In genomic region chr12:122528582-122528981, GRCh38 we compare ENCODE assay signal across 16 cellular contexts. TPM values are rescaled to one million over a fixed set of nuclear protein-coding genes. Genes with fewer than 3 reads are reported as not detected.
DNase-seq lines count a peak whose midpoint lies in the region; ATAC-seq and TF ChIP-seq lines count a peak whose summit lies in the region.
"Had no signal": no experiment of that assay in that cellular context is flagged by ENCODE, and none has a peak within 500 bp of the region (broad histone marks: within the 10 kb centered on the region; RNA-seq: fewer than 3 reads in every experiment).

No MANE protein-coding gene starts in this region.

- H3K36me3 ChIP-seq in endodermal cell (ENCODE audit: control insufficient read depth, insufficient read depth, low read length) (peaks cover 48% of the 10 kb centered on the region), thymus (ENCODE audit: control insufficient read depth, insufficient read depth) (no peaks in the 10 kb centered on the region)

- no peak for DNase-seq in activated naive CD8-positive, alpha-beta T cell treated with anti-CD3 and anti-CD28 coated beads, Interleukin-2, amount 50 U/mL, for 24 hours
- DNase-seq in NB4 (ENCODE audit: low read depth) (no peak), endodermal cell (no peak), COLO829 (ENCODE audit: low spot score) (no peak), D341Med (ENCODE audit: low spot score) (no peak)
- DNase-seq: activated CD4-positive, alpha-beta T cell treated with anti-CD3 and anti-CD28 coated beads for 48 hours; NCI-H1105 treated with DMSO at 0.1 percent for 48 hours; NCI-H345; T-helper 17 cell had no signal

- H3K9me3 ChIP-seq in endodermal cell (ENCODE audit: control insufficient read depth, low read length) (no peaks in the 10 kb centered on the region), thymus (ENCODE audit: control insufficient read depth) (no peaks in the 10 kb centered on the region)
- H3K9me3 ChIP-seq: ascending aorta had no signal

- H3K4me3 ChIP-seq in NB4 (ENCODE audit: low read depth, low read length) (peak overlapping the region; percentile 87), endodermal cell (ENCODE audit: low read length) (peak overlapping the region; percentile 89), thymus (ENCODE audit: low read length) (no peak overlapping the region)

- TF ChIP-seq POLR2A in NB4 (IDR thresholded peaks at IDR 0.05; ENCODE audit: extremely low read depth, insufficient read length), result no peak
- no peak for TF ChIP-seq POLR2A in GM18505 (IDR thresholded peaks at IDR 0.05; ENCODE audit: borderline replicate concordance, extremely low read depth, insufficient read depth, insufficient read length)

- WGBS in endodermal cell (ENCODE audit: insufficient coverage in 1 of 2, insufficient read length in 1 of 2), 2 experiments, result 86 to 97% methylated on average over 7 of the region's 7 CpGs
- 98% methylated on average over 7 of the region's 7 CpGs for WGBS in thymus

- no peaks in the 10 kb centered on the region for H3K27me3 Mint-ChIP-seq in activated naive CD8-positive, alpha-beta T cell
- H3K27me3 Mint-ChIP-seq in activated naive CD8-positive, alpha-beta T cell treated with anti-CD3 and anti-CD28 coated beads, Interleukin-2, amount 50 U/mL, for 24 hours, result no peaks in the 10 kb centered on the region
- H3K27me3 Mint-ChIP-seq in endodermal cell (ENCODE audit: insufficient read depth), result no peaks in the 10 kb centered on the region
- H3K27me3 Mint-ChIP-seq: dendritic cell treated with granulocyte-macrophage colony-stimulating factor and Interleukin-4, amounts not matched to agents 40 ng/mL and 50 ng/mL, for 4 days; T-helper 17 cell had no signal

- no peak overlapping the region for H3K27ac ChIP-seq in endodermal cell (ENCODE audit: low read depth, low read length)
- H3K27ac ChIP-seq in thymus (ENCODE audit: low read depth), result peak overlapping the region; percentile 9
- H3K27ac ChIP-seq: ascending aorta, parathyroid adenoma had no signal

- TF ChIP-seq CTCF in NB4 (IDR thresholded peaks at IDR 0.05; ENCODE audit: low read depth, low read length), result no peak
- no peak for TF ChIP-seq CTCF in endodermal cell (conservative IDR thresholded peaks at IDR 0.05)

- ATAC-seq in activated naive CD8-positive, alpha-beta T cell treated with anti-CD3 and anti-CD28 coated beads, Interleukin-2, amount 50 U/mL, for 24 hours, result no peak
- no peak for ATAC-seq in GM18505 (IDR thresholded peaks at IDR 0.05; ENCODE audit: unreplicated experiment)
- ATAC-seq: T-helper 17 cell had no signal

- H3K27me3 ChIP-seq in endodermal cell (ENCODE audit: control insufficient read depth, insufficient read depth, low read length, poor library complexity, severe bottlenecking), result no peaks in the 10 kb centered on the region
- H3K27me3 ChIP-seq in thymus (ENCODE audit: control insufficient read depth, insufficient read depth), result no peaks in the 10 kb centered on the region
- H3K27me3 ChIP-seq: ascending aorta had no signal

- no peak overlapping the region for H3K27ac Mint-ChIP-seq in activated naive CD8-positive, alpha-beta T cell
- no peak overlapping the region for H3K27ac Mint-ChIP-seq in activated naive CD8-positive, alpha-beta T cell treated with anti-CD3 and anti-CD28 coated beads, Interleukin-2, amount 50 U/mL, for 24 hours
- no peak overlapping the region for H3K27ac Mint-ChIP-seq in endodermal cell
- H3K27ac Mint-ChIP-seq: dendritic cell treated with granulocyte-macrophage colony-stimulating factor and Interleukin-4, amounts not matched to agents 40 ng/mL and 50 ng/mL, for 4 days; mesothelial cell of epicardium; T-helper 17 cell had no signal

- H3K9me3 Mint-ChIP-seq in activated naive CD8-positive, alpha-beta T cell (ENCODE audit: low read depth), result no peaks in the 10 kb centered on the region
- no peaks in the 10 kb centered on the region for H3K9me3 Mint-ChIP-seq in activated naive CD8-positive, alpha-beta T cell treated with anti-CD3 and anti-CD28 coated beads, Interleukin-2, amount 50 U/mL, for 24 hours
- no peaks in the 10 kb centered on the region for H3K9me3 Mint-ChIP-seq in endodermal cell
- H3K9me3 Mint-ChIP-seq: dendritic cell treated with granulocyte-macrophage colony-stimulating factor and Interleukin-4, amounts not matched to agents 40 ng/mL and 50 ng/mL, for 4 days; mesothelial cell of epicardium had no signal

- H3K4me1 Mint-ChIP-seq in activated naive CD8-positive, alpha-beta T cell (ENCODE audit: low read depth), result peaks cover 14% of the 10 kb centered on the region
- H3K4me1 Mint-ChIP-seq in activated naive CD8-positive, alpha-beta T cell treated with anti-CD3 and anti-CD28 coated beads, Interleukin-2, amount 50 U/mL, for 24 hours, result peaks cover 28% of the 10 kb centered on the region
- peaks cover 16% of the 10 kb centered on the region for H3K4me1 Mint-ChIP-seq in endodermal cell

- peak overlapping the region; percentile 5 for H3K4me3 Mint-ChIP-seq in activated naive CD8-positive, alpha-beta T cell
- no peak overlapping the region for H3K4me3 Mint-ChIP-seq in activated naive CD8-positive, alpha-beta T cell treated with anti-CD3 and anti-CD28 coated beads, Interleukin-2, amount 50 U/mL, for 24 hours
- H3K4me3 Mint-ChIP-seq in endodermal cell, result no peak overlapping the region
- H3K4me3 Mint-ChIP-seq: dendritic cell treated with granulocyte-macrophage colony-stimulating factor and Interleukin-4, amounts not matched to agents 40 ng/mL and 50 ng/mL, for 4 days; mesothelial cell of epicardium; T-helper 17 cell had no signal

- H3K36me3 Mint-ChIP-seq in activated naive CD8-positive, alpha-beta T cell, result peaks cover 9% of the 10 kb centered on the region
- peaks cover 55% of the 10 kb centered on the region for H3K36me3 Mint-ChIP-seq in activated naive CD8-positive, alpha-beta T cell treated with anti-CD3 and anti-CD28 coated beads, Interleukin-2, amount 50 U/mL, for 24 hours (ENCODE audit: low read depth)
- peaks cover 29% of the 10 kb centered on the region for H3K36me3 Mint-ChIP-seq in endodermal cell (ENCODE audit: low read depth)

- no peak overlapping the region for H3K9ac ChIP-seq in endodermal cell (ENCODE audit: extremely low read depth, low read length, poor library complexity, severe bottlenecking)
- H3K9ac ChIP-seq: parathyroid adenoma had no signal

- H3K4me1 ChIP-seq in endodermal cell (ENCODE audit: control insufficient read depth, insufficient read depth, low read length) (peaks cover under 1% of the 10 kb centered on the region), thymus (ENCODE audit: control insufficient read depth, insufficient read depth, low read length) (peaks cover 9% of the 10 kb centered on the region)
- H3K4me1 ChIP-seq: parathyroid adenoma had no signal

RNA-seq across cellular contexts. Expression of gene KNTC1, which starts 1.5 kb away (rescaled TPM):
- total RNA-seq in endodermal cell, result 100 to 1,000 TPM in 1 of 2 donors, 10 to 100 TPM in 1; 86.7 to 115 TPM
- polyA plus RNA-seq in endodermal cell (2013, experiment 1 of 2), result 91.5 TPM
- 92.4 TPM for polyA plus RNA-seq in endodermal cell (2013, experiment 2 of 2)
- polyA plus RNA-seq in thymus, result 34.0 TPM

RNA-seq across cellular contexts. Expression of gene RSRC2, which starts 1.8 kb away (rescaled TPM):
- total RNA-seq in endodermal cell, result 100 to 1,000 TPM in 1 of 2 donors, 10 to 100 TPM in 1; 88.1 to 111 TPM
- polyA plus RNA-seq in endodermal cell (2013, experiment 1 of 2), result 105 TPM
- polyA plus RNA-seq in endodermal cell (2013, experiment 2 of 2), result 99.7 TPM
- polyA plus RNA-seq in thymus, result 112 TPM

RNA-seq across cellular contexts. Expression of gene ZCCHC8, which starts 27.9 kb away (rescaled TPM):
- 10 to 100 TPM; 26.2 to 26.3 TPM for total RNA-seq in endodermal cell
- polyA plus RNA-seq in endodermal cell (2013, experiment 1 of 2), result 29.1 TPM
- polyA plus RNA-seq in endodermal cell (2013, experiment 2 of 2), result 27.7 TPM
- 46.7 TPM for polyA plus RNA-seq in thymus
